Comparison of ENCODE assay signal across 8 cellular contexts in the genomic region with DNA sequence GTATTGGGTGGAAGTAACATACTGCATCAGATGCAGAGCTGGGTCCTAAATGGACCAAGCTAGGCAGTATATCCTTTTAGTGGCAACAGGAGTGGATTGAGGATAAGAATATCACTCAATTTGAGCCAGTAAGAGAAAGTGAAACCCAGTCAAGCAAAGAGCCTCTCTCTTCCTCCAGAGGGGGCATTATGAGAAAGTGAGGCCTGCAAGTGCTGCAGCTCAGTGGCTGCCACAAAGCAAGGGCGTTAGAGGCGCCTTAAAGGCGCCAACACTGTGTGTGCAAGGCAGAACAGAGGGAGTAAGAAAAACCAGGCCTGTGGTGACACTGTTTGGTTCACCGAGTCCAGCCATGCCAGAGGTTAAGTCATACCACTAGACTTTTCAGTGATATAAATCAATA. TPM values are rescaled to one million over a fixed set of nuclear protein-coding genes. Genes with fewer than 3 reads are reported as not detected.
DNase-seq lines count a peak whose midpoint lies in the region; ATAC-seq and TF ChIP-seq lines count a peak whose summit lies in the region.

No MANE protein-coding gene starts in this region.

- no TSS peak for BruUV-seq in mammary epithelial cell (replicated peaks; lab: Mats Ljungman, UMichigan)

- CTCF ChIA-PET in mammary epithelial cell (lab: Charles Lee; ENCODE audit: low non-redundant PET): no interaction called here

- H3K27ac ChIP-seq in spleen (peak overlapping the region in 4 of 8 donors; percentile 17 to 56 (median 54)), mammary epithelial cell (ENCODE audit: insufficient read depth, low read depth, low read length) (no peak overlapping the region)

- 57 to 78% (median 67%) methylated on average over 4 of the region's 4 CpGs for WGBS in spleen, 5 donors
- WGBS in mammary epithelial cell (ENCODE audit: low coverage, missing lambda C conversion rate): 100% methylated on average over 4 of the region's 4 CpGs

- H3K4me2 ChIP-seq in mammary epithelial cell (ENCODE audit: insufficient read depth, low read depth, low read length): no peak overlapping the region

- H3K79me2 ChIP-seq in mammary epithelial cell (ENCODE audit: insufficient read depth, low read length): peaks cover 28% of the 10 kb centered on the region

- DNase-seq in GM12865 (ENCODE audit: low read depth) (peak; percentile 92), spleen (peak; percentile 84), Right ventricle myocardium superior (no peak), NCI-H82 (lab: John Stamatoyannopoulos, UW) (no peak), mammary epithelial cell (no peak)
- no peak for DNase-seq in activated naive CD4-positive, alpha-beta T cell treated with anti-CD3 and anti-CD28 coated beads, Interleukin-2, amount 50 U/mL, for 72 hours (ENCODE audit: low spot score in 2 of 2)

- peak; percentile 43 for TF ChIP-seq CTCF in GM12865 (IDR thresholded peaks at IDR 0.05; ENCODE audit: insufficient read depth, low read depth, low read length, missing control alignments)
- TF ChIP-seq CTCF in spleen (IDR thresholded peaks at IDR 0.05 in 8 of 11, conservative IDR thresholded peaks at IDR 0.05 in 3 of 11): peak in 7 of 11 experiments; percentile 12 to 61 (median 44)
- no peak for TF ChIP-seq CTCF in mammary epithelial cell (conservative IDR thresholded peaks at IDR 0.05 in 1 of 2, IDR thresholded peaks at IDR 0.05 in 1 of 2; ENCODE audit: extremely low read depth in 1 of 2, insufficient read depth in 1 of 2, low read depth in 1 of 2, low read length in 2 of 2)

- H3K9me3 ChIP-seq in spleen: no peaks in the 10 kb centered on the region
- H3K9me3 ChIP-seq in mammary epithelial cell (replicated peaks; ENCODE audit: insufficient read depth, low read length): no peaks in the 10 kb centered on the region

- H3K27me3 ChIP-seq in spleen (replicated peaks in 1 of 7) (no peaks in the 10 kb centered on the region), mammary epithelial cell (ENCODE audit: insufficient read depth, low read length) (no peaks in the 10 kb centered on the region)

- dilution Hi-C loops in mammary epithelial cell (cut with HindIII; ENCODE audit: low sequenced_read_pairs): no loop called here

- no peaks in the 10 kb centered on the region for H3K9me3 Mint-ChIP-seq in activated naive CD4-positive, alpha-beta T cell treated with anti-CD3 and anti-CD28 coated beads, Interleukin-2, amount 50 U/mL, for 72 hours

- no peak overlapping the region for H2AFZ ChIP-seq in mammary epithelial cell (ENCODE audit: low read depth, low read length)

- in situ Hi-C loops in mammary epithelial cell (cut with MboI; ENCODE audit: low sequenced_read_pairs in 2 of 2): no loop called here

- peaks cover 0 to 19% (median 0%) of the 10 kb centered on the region in 6 donors for H3K36me3 ChIP-seq in spleen
- H3K36me3 ChIP-seq in mammary epithelial cell (ENCODE audit: insufficient read depth, low read length): no peaks in the 10 kb centered on the region

- H3K4me3 ChIP-seq in GM12865 (ENCODE audit: low read depth, low read length) (peak overlapping the region; percentile 25), spleen (no peak overlapping the region), mammary epithelial cell (replicated peaks in 1 of 3; ENCODE audit: insufficient read depth in 1 of 3, low read depth in 2 of 3, low read length in 3 of 3) (no peak overlapping the region)

- no peaks in the 10 kb centered on the region for H4K20me1 ChIP-seq in mammary epithelial cell (ENCODE audit: insufficient read depth, low read length)

- H3K9ac ChIP-seq in mammary epithelial cell (ENCODE audit: insufficient read depth, low read length): no peak overlapping the region

- intact Hi-C loops in spleen (cut with DNase I; ENCODE audit: low total_unique reads) (no loop called here), Right ventricle myocardium superior (cut with DNase I) (no loop called here), mammary epithelial cell (cut with micrococcal nuclease) (no loop called here)

- peak overlapping the region in 1 of 2 donors; percentile 34 for H3K27ac Mint-ChIP-seq in activated naive CD4-positive, alpha-beta T cell treated with anti-CD3 and anti-CD28 coated beads, Interleukin-2, amount 50 U/mL, for 72 hours

- ATAC-seq in GM21526 (IDR thresholded peaks at IDR 0.05; ENCODE audit: low FRiP score, unreplicated experiment): peak; percentile 98
- peak; percentile 66 for ATAC-seq in HG03575 (IDR thresholded peaks at IDR 0.05; ENCODE audit: extremely low read depth, insufficient number of reproducible peaks, low FRiP score, unreplicated experiment)
- ATAC-seq in activated naive CD4-positive, alpha-beta T cell treated with anti-CD3 and anti-CD28 coated beads, Interleukin-2, amount 50 U/mL, for 72 hours: peak; percentile 58 to 68
- no peak for ATAC-seq in Right ventricle myocardium superior (ENCODE audit: poor library complexity)

- H3K4me1 ChIP-seq in spleen (peaks cover 0 to 43% (median 10%) of the 10 kb centered on the region in 6 donors), mammary epithelial cell (ENCODE audit: insufficient read depth, low read length) (no peaks in the 10 kb centered on the region)

- no peak for TF ChIP-seq POLR2A in spleen (IDR thresholded peaks at IDR 0.05)

- peaks cover 5 to 12% of the 10 kb centered on the region in 2 donors for H3K36me3 Mint-ChIP-seq in activated naive CD4-positive, alpha-beta T cell treated with anti-CD3 and anti-CD28 coated beads, Interleukin-2, amount 50 U/mL, for 72 hours

RNA-seq across cellular contexts. Expression of a gene that starts 17.5 kb away (rescaled TPM):
- 10 to 100 TPM; 13.3 to 26.6 TPM for total RNA-seq in activated naive CD4-positive, alpha-beta T cell treated with anti-CD3 and anti-CD28 coated beads, Interleukin-2, amount 50 U/mL, for 72 hours
- 10 to 100 TPM; 28.2 to 45.8 (median 32.6) TPM for total RNA-seq in spleen
- 10 to 100 TPM; 19.0 to 27.7 (median 23.0) TPM for polyA plus RNA-seq in spleen
- total RNA-seq in Right ventricle myocardium superior: 16.0 TPM
- total RNA-seq in mammary epithelial cell: 10 to 100 TPM; 17.7 to 25.0 TPM
- 15.1 TPM for polyA plus RNA-seq in mammary epithelial cell
- 3.9 TPM for polyA minus RNA-seq in mammary epithelial cell

Comparison
In these comparisons a context has a peak if more than half of its experiments do, and no peak if none do; other contexts are left out.
1. DNase-seq: peak in GM12865 (single experiment) and spleen (single experiment); none in activated naive CD4-positive, alpha-beta T cell treated with anti-CD3 and anti-CD28 coated beads, Interleukin-2, amount 50 U/mL, for 72 hours (0 of 2), Right ventricle myocardium superior (single experiment), NCI-H82 (single experiment) and mammary epithelial cell (single experiment).
2. CTCF ChIP-seq: peak in GM12865 (single experiment) and spleen (7 of 11); none in mammary epithelial cell (0 of 2).